Comparison of ENCODE assay signal across 1 cellular context in genomic region chr18:71784777-71785176, GRCh38.
TF ChIP-seq lines count a peak whose summit lies in the region.

No MANE protein-coding gene starts in this region.

TF ChIP-seq in GM12878, 131 proteins besides CTCF, POLR2A, EP300 and RAD21 (continued from another document):
- no peak for TF ChIP-seq SKIL (IDR thresholded peaks at IDR 0.05; ENCODE audit: low read depth, poor library complexity, severe bottlenecking)
TF ChIP-seq in GM12878: peak in this region for 1.
